Comparison of ENCODE assay signal across 21 cellular contexts in genomic region chr11:16096336-16096735, GRCh38.
DNase-seq lines count a peak whose midpoint lies in the region; FAIRE-seq and TF ChIP-seq lines count a peak whose summit lies in the region.
"Had no signal": no experiment of that assay in that cellular context is flagged by ENCODE, and none has a peak within 500 bp of the region (broad histone marks: within the 10 kb centered on the region; RNA-seq: fewer than 3 reads in every experiment).

No MANE protein-coding gene starts in this region.

- peaks cover 51% of the 10 kb centered on the region for H3K4me1 ChIP-seq in keratinocyte (ENCODE audit: control insufficient read depth, extremely low read depth, insufficient read depth, low read length)
- H3K4me1 ChIP-seq in tibial nerve = peaks cover 0 to 31% (median 4%) of the 10 kb centered on the region in 4 donors
- H3K4me1 ChIP-seq: parathyroid adenoma, testis had no signal

- H3K9me3 ChIP-seq in keratinocyte (ENCODE audit: control insufficient read depth, low read depth, low read length) = no peaks in the 10 kb centered on the region
- H3K9me3 ChIP-seq in tibial nerve = no peaks in the 10 kb centered on the region
- H3K9me3 ChIP-seq: right lobe of liver, testis had no signal

- no peaks in the 10 kb centered on the region for H4K20me1 ChIP-seq in keratinocyte (ENCODE audit: control insufficient read depth, extremely low read depth, insufficient read depth, low read length)

- TF ChIP-seq CTCF in AG10803 (conservative IDR thresholded peaks at IDR 0.05; ENCODE audit: low read length) = no peak
- no peak for TF ChIP-seq CTCF in bronchial epithelial cell (IDR thresholded peaks at IDR 0.05; ENCODE audit: insufficient read depth, low read length, severe bottlenecking)
- TF ChIP-seq CTCF in keratinocyte (optimal IDR thresholded peaks at IDR 0.05 in 1 of 3, IDR thresholded peaks at IDR 0.05 in 1 of 3, conservative IDR thresholded peaks at IDR 0.05 in 1 of 3; ENCODE audit: extremely low read depth in 1 of 3, insufficient read depth in 2 of 3, low read length in 3 of 3) = no peak
- TF ChIP-seq CTCF in tibial nerve (IDR thresholded peaks at IDR 0.05) = no peak

- H3K27ac ChIP-seq in keratinocyte (ENCODE audit: control insufficient read depth, insufficient read depth, low read length) (peak overlapping the region; percentile 46), tibial nerve (no peak overlapping the region)
- H3K27ac ChIP-seq: brain microvascular endothelial cell, parathyroid adenoma, right lobe of liver, testis had no signal

- H3K9me1 ChIP-seq in keratinocyte (ENCODE audit: control insufficient read depth, extremely low read depth, insufficient read depth, low read length) = no peaks in the 10 kb centered on the region

- dilution Hi-C loops in keratinocyte (cut with MboI; ENCODE audit: extremely low pct_ligation_motif_present, low sequenced_read_pairs) = no loop called here

- no peaks in the 10 kb centered on the region for H3K27me3 ChIP-seq in bronchial epithelial cell (ENCODE audit: control insufficient read depth, insufficient read depth, low read length)
- H3K27me3 ChIP-seq in keratinocyte (ENCODE audit: control insufficient read depth, extremely low read depth, insufficient read depth, low read length) = no peaks in the 10 kb centered on the region
- no peaks in the 10 kb centered on the region for H3K27me3 ChIP-seq in tibial nerve
- H3K27me3 ChIP-seq: brain microvascular endothelial cell, right lobe of liver, testis had no signal

- WGBS in tibial nerve, 2 donors = 87 to 89% methylated on average over 2 of the region's 2 CpGs

- FAIRE-seq in bronchial epithelial cell (lab: Jason Lieb, UNC) (no peak), keratinocyte (lab: Jason Lieb, UNC) (peak; percentile 83)
- FAIRE-seq: HepG2, TTC549 had no signal

- H3K4me2 ChIP-seq in keratinocyte (ENCODE audit: control insufficient read depth, extremely low read depth, insufficient read depth, low read depth, low read length) = peak overlapping the region; percentile 62

- no peaks in the 10 kb centered on the region for H3K79me2 ChIP-seq in keratinocyte (ENCODE audit: control insufficient read depth, insufficient read depth, low read length)
- H3K79me2 ChIP-seq: parathyroid adenoma had no signal

- no peaks in the 10 kb centered on the region for H3K36me3 ChIP-seq in bronchial epithelial cell (ENCODE audit: control insufficient read depth, insufficient read depth, low read length)
- H3K36me3 ChIP-seq in keratinocyte (ENCODE audit: control insufficient read depth in 2 of 2, extremely low read depth in 1 of 2, insufficient read depth in 2 of 2, low read length in 2 of 2) = no peaks in the 10 kb centered on the region
- H3K36me3 ChIP-seq in tibial nerve = no peaks in the 10 kb centered on the region
- H3K36me3 ChIP-seq: brain microvascular endothelial cell, right lobe of liver had no signal

- H3K4me3 ChIP-seq in AG10803 (ENCODE audit: low read length) = no peak overlapping the region
- no peak overlapping the region for H3K4me3 ChIP-seq in bronchial epithelial cell (ENCODE audit: low read depth, low read length)
- peak overlapping the region in 2 of 3 experiments; percentile 14 to 18 for H3K4me3 ChIP-seq in keratinocyte (ENCODE audit: control insufficient read depth in 2 of 3, extremely low read depth in 1 of 3, insufficient read depth in 2 of 3, low read depth in 1 of 3, low read length in 3 of 3)
- H3K4me3 ChIP-seq in tibial nerve = no peak overlapping the region
- H3K4me3 ChIP-seq: right lobe of liver, testis had no signal

- TF ChIP-seq POLR2A in tibial nerve (IDR thresholded peaks at IDR 0.05) = no peak

- no peak for TF ChIP-seq EP300 in tibial nerve (IDR thresholded peaks at IDR 0.05)

- H2AFZ ChIP-seq in keratinocyte (ENCODE audit: control insufficient read depth, low read length) = peak overlapping the region; percentile 4
- H2AFZ ChIP-seq: parathyroid adenoma had no signal

- DNase-seq in AG10803 (ENCODE audit: low read depth) (peak; percentile 26), HS-5 (ENCODE audit: low read depth) (peak; percentile 23), bronchial epithelial cell (ENCODE audit: low read depth) (peak; percentile 48), keratinocyte (ENCODE audit: low read depth, low spot score) (no peak), tibial nerve (ENCODE audit: low spot score in 2 of 2) (no peak)
- no peak for DNase-seq in activated naive CD4-positive, alpha-beta T cell treated with anti-CD3 and anti-CD28 coated beads, Interleukin-2, amount 50 U/mL, for 16 hours
- no peak for DNase-seq in activated CD4-positive, alpha-beta T cell treated with anti-CD3 and anti-CD28 coated beads for 1 hour
- DNase-seq: activated naive CD8-positive, alpha-beta T cell treated with anti-CD3 and anti-CD28 coated beads, Interleukin-2, amount 10 ng/mL, durations not matched to agents 7 days and 5 days; brain microvascular endothelial cell; hypothalamus; left cardiac atrium; natural killer cell; NCI-H2081; NCI-H524 treated with DMSO at 0.1 percent for 48 hours; right lobe of liver; RPMI8226; SW 1271; testis had no signal

- H3K9ac ChIP-seq in keratinocyte (ENCODE audit: control insufficient read depth, extremely low read depth, insufficient read depth, low read length) = no peak overlapping the region
- H3K9ac ChIP-seq: parathyroid adenoma had no signal

Comparison
In these comparisons a context has a peak if more than half of its experiments do, and no peak if none do; other contexts are left out.
1. DNase-seq: peak in AG10803 (single experiment), HS-5 (single experiment) and bronchial epithelial cell (single experiment); none in keratinocyte (single experiment), activated naive CD4-positive, alpha-beta T cell treated with anti-CD3 and anti-CD28 coated beads, Interleukin-2, amount 50 U/mL, for 16 hours (single experiment), tibial nerve (0 of 2) and activated CD4-positive, alpha-beta T cell treated with anti-CD3 and anti-CD28 coated beads for 1 hour (single experiment).
2. H3K4me3 ChIP-seq: peak in keratinocyte (2 of 3); none in AG10803 (single experiment), bronchial epithelial cell (single experiment) and tibial nerve (0 of 4).